37 cellular contexts compared by ENCODE assay signal in the genomic region with DNA sequence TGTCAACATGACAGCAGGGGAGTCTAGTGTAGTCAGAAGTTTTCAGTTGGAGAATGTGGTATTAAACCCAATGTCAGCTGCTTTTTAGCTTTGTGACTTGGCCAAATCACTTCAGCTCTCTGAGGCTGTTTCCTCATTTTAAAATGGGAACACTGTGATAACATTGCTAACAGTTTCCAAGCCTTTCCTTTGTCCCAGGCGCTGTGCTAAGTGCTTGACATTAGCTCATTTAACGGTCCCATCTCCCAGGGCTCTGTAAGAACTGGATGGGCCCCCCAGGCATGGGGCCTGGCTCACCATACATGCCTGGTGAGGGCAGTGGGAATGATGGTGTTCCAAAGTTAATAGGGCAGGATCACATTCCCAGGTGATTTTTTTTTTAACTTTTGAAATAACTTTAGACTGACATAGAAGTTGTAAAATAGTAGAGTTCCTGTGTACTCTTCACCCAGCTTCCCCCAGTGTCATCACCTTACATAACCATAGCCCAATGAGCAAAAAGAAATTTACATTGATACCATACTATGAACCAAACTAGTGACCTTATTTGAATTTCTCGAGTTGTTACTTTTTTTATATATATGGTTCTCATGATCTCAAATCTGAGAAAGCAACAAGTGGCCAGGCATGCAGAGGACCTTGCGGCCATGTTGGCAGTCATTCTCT. TPM values are rescaled to one million over a fixed set of nuclear protein-coding genes. Genes with fewer than 3 reads are reported as not detected.
DNase-seq lines count a peak whose midpoint lies in the region; ATAC-seq and TF ChIP-seq lines count a peak whose summit lies in the region.
"Had no signal": no experiment of that assay in that cellular context is flagged by ENCODE, and none has a peak within 500 bp of the region (broad histone marks: within the 10 kb centered on the region; RNA-seq: fewer than 3 reads in every experiment).

No MANE protein-coding gene starts in this region.

- H3K4me1 Mint-ChIP-seq in MCF 10A (ENCODE audit: insufficient read depth, unreplicated experiment) = peaks cover 4% of the 10 kb centered on the region
- H3K4me1 Mint-ChIP-seq: activated naive CD4-positive, alpha-beta T cell treated with anti-CD3 and anti-CD28 coated beads, Interleukin-2, amount 50 U/mL, for 24 hours; IgD-negative memory B cell; natural killer cell had no signal

- ATAC-seq in left cardiac atrium (peak; percentile 14 to 38), upper lobe of right lung (no peak)
- ATAC-seq: activated CD8-positive, alpha-beta T cell treated with anti-CD3 and anti-CD28 coated beads, Interleukin-2, amount 10 ng/mL, durations not matched to agents 7 days and 5 days; effector memory CD8-positive, alpha-beta T cell; lower lobe of right lung; mucosa of descending colon; natural killer cell had no signal

- no peak overlapping the region for H3K27ac Mint-ChIP-seq in MCF 10A (ENCODE audit: low read depth, unreplicated experiment)
- H3K27ac Mint-ChIP-seq: activated CD8-positive, alpha-beta T cell treated with anti-CD3 and anti-CD28 coated beads, Interleukin-2, amount 10 ng/mL, durations not matched to agents 7 days and 5 days; activated naive CD4-positive, alpha-beta T cell treated with anti-CD3 and anti-CD28 coated beads, Interleukin-2, amount 50 U/mL, for 24 hours; CD4-positive, alpha-beta T cell; effector memory CD8-positive, alpha-beta T cell; IgD-negative memory B cell; natural killer cell had no signal

- H3K27ac ChIP-seq in cingulate gyrus (ENCODE audit: low read depth, low read length) (peak overlapping the region; percentile 34), rectal smooth muscle tissue (ENCODE audit: low read depth, low read length) (peak overlapping the region; percentile 29), upper lobe of right lung (peak overlapping the region; percentile 42)
- H3K27ac ChIP-seq: colonic mucosa, thyroid gland, VCaP had no signal

- no peak overlapping the region for H3K9ac ChIP-seq in rectal smooth muscle tissue (ENCODE audit: low read length)

- TF ChIP-seq CTCF in upper lobe of right lung (IDR thresholded peaks at IDR 0.05) (no peak), MCF 10A (IDR thresholded peaks at IDR 0.05; ENCODE audit: unreplicated experiment) (no peak)

- no TSS peak for BruUV-seq in MCF 10A (replicated peaks; lab: Mats Ljungman, UMichigan)

- H3K36me3 ChIP-seq in rectal smooth muscle tissue (ENCODE audit: control insufficient read depth, insufficient read depth, low read length) = peaks cover 7% of the 10 kb centered on the region
- H3K36me3 ChIP-seq in upper lobe of right lung = peaks cover 6% of the 10 kb centered on the region
- H3K36me3 ChIP-seq: colonic mucosa, thyroid gland had no signal

- no peak overlapping the region for H3K4me3 ChIP-seq in rectal smooth muscle tissue (ENCODE audit: low read length)
- no peak overlapping the region for H3K4me3 ChIP-seq in upper lobe of right lung
- H3K4me3 ChIP-seq: colonic mucosa, lower lobe of right lung, mucosa of descending colon, thyroid gland had no signal

- no peaks in the 10 kb centered on the region for H3K27me3 Mint-ChIP-seq in MCF 10A (ENCODE audit: insufficient read depth, unreplicated experiment)
- H3K27me3 Mint-ChIP-seq: activated naive CD4-positive, alpha-beta T cell treated with anti-CD3 and anti-CD28 coated beads, Interleukin-2, amount 50 U/mL, for 24 hours had no signal

- DNase-seq in left cardiac atrium = no peak
- no peak for DNase-seq in upper lobe of right lung
- DNase-seq in stimulated activated CD4-positive, alpha-beta T cell treated with anti-CD3 and anti-CD28 coated beads, Interleukin-4, amount 100 ng/mL, for 4 hours = no peak
- no peak for DNase-seq in MCF 10A (ENCODE audit: unreplicated experiment)
- DNase-seq in amygdala (lab: John Stamatoyannopoulos, UW) = no peak
- DNase-seq in KG1 (lab: John Stamatoyannopoulos, UW) = no peak
- DNase-seq: activated CD4-positive, alpha-beta T cell treated with anti-CD3 and anti-CD28 coated beads for 4 hours; activated CD8-positive, alpha-beta T cell treated with anti-CD3 and anti-CD28 coated beads, Interleukin-2, amount 10 ng/mL, durations not matched to agents 7 days and 5 days; CD4-positive, alpha-beta T cell; colonic mucosa; DMS79 treated with DMSO at 0.1 percent for 48 hours; effector memory CD8-positive, alpha-beta T cell; erythroblast; GDM1; HCEC 1CT; islet precursor cell; lower lobe of right lung; mucosa of descending colon; natural killer cell; NCI-H1092; NCI-H1694 treated with DMSO at 0.1 percent for 48 hours; NCI-H510A; RPMI8226; small intestine; stimulated activated naive CD4-positive, alpha-beta T cell treated with Interleukin-2 at 50 U/mL for 16 hours; T1000; thyroid gland had no signal

- no peaks in the 10 kb centered on the region for H3K9me3 Mint-ChIP-seq in MCF 10A (ENCODE audit: unreplicated experiment)
- H3K9me3 Mint-ChIP-seq: activated naive CD4-positive, alpha-beta T cell treated with anti-CD3 and anti-CD28 coated beads, Interleukin-2, amount 50 U/mL, for 24 hours; CD4-positive, alpha-beta T cell; effector memory CD8-positive, alpha-beta T cell; IgD-negative memory B cell; natural killer cell had no signal

- H3K27me3 ChIP-seq in rectal smooth muscle tissue (ENCODE audit: control insufficient read depth, insufficient read depth, low read length) (no peaks in the 10 kb centered on the region), upper lobe of right lung (no peaks in the 10 kb centered on the region)
- H3K27me3 ChIP-seq: colonic mucosa, thyroid gland had no signal

- intact Hi-C loops in left cardiac atrium (cut with DNase I) (no loop called here), upper lobe of right lung (cut with DNase I) (no loop called here), MCF 10A (cut with micrococcal nuclease) (loop anchor here (10.0 kb wide), 1 partner anchor 325 kb away; no protein-coding TSS in a partner anchor)

- CTCF ChIA-PET in MCF 10A (lab: Yijun Ruan, JAX) = interaction anchor here (0.6 to 0.9 kb wide), 4 partner anchors 25 to 1558 kb away, joined by 3 read pairs; no protein-coding TSS in a partner anchor

- no peak overlapping the region for H3K4me3 Mint-ChIP-seq in MCF 10A (ENCODE audit: unreplicated experiment)
- H3K4me3 Mint-ChIP-seq: activated CD8-positive, alpha-beta T cell treated with anti-CD3 and anti-CD28 coated beads, Interleukin-2, amount 10 ng/mL, durations not matched to agents 7 days and 5 days; activated naive CD4-positive, alpha-beta T cell treated with anti-CD3 and anti-CD28 coated beads, Interleukin-2, amount 50 U/mL, for 24 hours; CD4-positive, alpha-beta T cell; effector memory CD8-positive, alpha-beta T cell; IgD-negative memory B cell; natural killer cell had no signal

- H3K36me3 Mint-ChIP-seq in MCF 10A (ENCODE audit: insufficient read depth, unreplicated experiment) = no peaks in the 10 kb centered on the region
- H3K36me3 Mint-ChIP-seq: activated naive CD4-positive, alpha-beta T cell treated with anti-CD3 and anti-CD28 coated beads, Interleukin-2, amount 50 U/mL, for 24 hours; IgD-negative memory B cell; natural killer cell had no signal

- no peaks in the 10 kb centered on the region for H3K9me3 ChIP-seq in upper lobe of right lung
- H3K9me3 ChIP-seq: colonic mucosa, lower lobe of right lung, mucosa of descending colon, thyroid gland had no signal

- H3K4me1 ChIP-seq in rectal smooth muscle tissue (ENCODE audit: control insufficient read depth, insufficient read depth, low read length) (peaks cover 7% of the 10 kb centered on the region), upper lobe of right lung (peaks cover 12% of the 10 kb centered on the region)

- POLR2A ChIA-PET in MCF 10A (lab: Yijun Ruan, JAX) = no interaction called here

RNA-seq across cellular contexts. Expression of gene RASL12, which starts 7.7 kb away (rescaled TPM):
- total RNA-seq in left cardiac atrium (10 to 100 TPM; 53.3 to 63.3 TPM), upper lobe of right lung (20.2 TPM), MCF 10A (2022) (not detected in 2 replicates)
- total RNA-seq: activated CD8-positive, alpha-beta T cell treated with anti-CD3 and anti-CD28 coated beads, Interleukin-2, amount 10 ng/mL, durations not matched to agents 7 days and 5 days; bronchial epithelial cell; CD4-positive, alpha-beta T cell; natural killer cell; SK-MEL-5 had no signal

RNA-seq across cellular contexts. Expression of gene SLC51B, which starts 14.9 kb away (rescaled TPM):
- total RNA-seq in left cardiac atrium (not detected), upper lobe of right lung (3.8 TPM), MCF 10A (2022) (not detected in 2 replicates)
- total RNA-seq: A673; activated CD8-positive, alpha-beta T cell treated with anti-CD3 and anti-CD28 coated beads, Interleukin-2, amount 10 ng/mL, durations not matched to agents 7 days and 5 days; bronchial epithelial cell; CD4-positive, alpha-beta T cell; fibroblast of villous mesenchyme; natural killer cell; occipital lobe; thyroid gland had no signal

RNA-seq across cellular contexts. Expression of gene KBTBD13, which starts 16.5 kb away (rescaled TPM):
- total RNA-seq in left cardiac atrium (1 to 10 TPM; 2.6 to 5.2 TPM), upper lobe of right lung (not detected), MCF 10A (2022) (not detected in 2 replicates)
- total RNA-seq: A673; activated CD8-positive, alpha-beta T cell treated with anti-CD3 and anti-CD28 coated beads, Interleukin-2, amount 10 ng/mL, durations not matched to agents 7 days and 5 days; bronchial epithelial cell; CD4-positive, alpha-beta T cell; colonic mucosa; fibroblast of villous mesenchyme; lower lobe of right lung; natural killer cell; occipital lobe; SK-MEL-5; thyroid gland had no signal

RNA-seq across cellular contexts. Expression of gene MTFMT, which starts 30.6 kb away (rescaled TPM):
- 10 to 100 TPM; 13.9 to 23.6 TPM for total RNA-seq in left cardiac atrium
- total RNA-seq in upper lobe of right lung = 13.7 TPM
- 14.9 and 15.9 TPM in 2 replicates for total RNA-seq in MCF 10A (2022)

RNA-seq across cellular contexts. Expression of gene UBAP1L, which starts 54.9 kb away (rescaled TPM):
- total RNA-seq in left cardiac atrium = 1 to 10 TPM; 2.1 to 2.9 TPM
- total RNA-seq in upper lobe of right lung = 4.9 TPM
- total RNA-seq in MCF 10A (2022) = 3.0 and 3.5 TPM in 2 replicates

Comparison
In these comparisons a context has a peak if more than half of its experiments do, and no peak if none do; other contexts are left out.
1. RNA of gene RASL12, which starts 7.7 kb away (total RNA-seq): 53.3 to 63.3 TPM in left cardiac atrium and 20.2 TPM in upper lobe of right lung (single experiment); not detected in MCF 10A; every median in the first group is over 10 times any median in the second.
2. Peak in every context shown above with its lines, with median percentiles within 50 percentile points of each other: H3K27ac ChIP-seq.